Comparison of ENCODE assay signal across 1 cellular context in the genomic region with DNA sequence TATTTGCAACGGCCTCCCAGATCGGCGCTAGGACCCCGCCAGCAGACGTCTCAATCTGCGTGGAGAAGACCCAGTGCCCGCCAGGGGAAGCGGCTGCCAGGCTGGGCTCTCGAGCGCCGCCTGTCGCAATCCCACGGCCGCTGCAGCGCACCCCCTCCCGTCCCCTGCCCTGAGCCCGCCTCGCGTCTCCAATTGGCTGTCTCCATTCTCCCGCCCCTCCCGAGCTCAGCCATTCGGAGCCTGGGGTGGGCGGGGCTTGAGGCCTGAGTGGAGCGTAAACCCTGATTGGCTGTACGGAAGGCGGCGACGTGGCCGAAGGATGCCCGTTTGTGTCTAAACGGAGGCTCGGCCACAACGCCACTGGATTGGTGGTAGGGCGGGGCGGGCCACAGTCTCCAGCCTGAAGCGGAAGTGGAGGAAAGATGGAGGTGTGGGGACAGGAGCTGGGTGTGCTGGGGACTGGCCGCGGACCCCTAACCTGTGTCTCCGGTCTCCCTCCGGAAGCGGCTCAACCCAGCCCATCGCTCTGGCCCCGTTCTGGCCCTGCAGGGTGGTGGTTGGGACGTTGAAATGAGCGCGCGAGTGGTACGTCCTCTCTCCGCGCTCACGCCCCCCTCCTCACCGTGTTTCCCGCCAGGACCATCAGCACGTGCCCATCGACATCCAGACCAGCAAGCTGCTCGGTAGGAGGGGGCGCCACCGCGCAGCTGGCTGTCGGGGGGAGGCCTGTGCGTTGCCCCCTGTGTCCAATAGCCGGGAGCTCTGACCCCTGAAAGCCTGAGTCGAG.
TF ChIP-seq lines count a peak whose summit lies in the region.

A gene with protein sequence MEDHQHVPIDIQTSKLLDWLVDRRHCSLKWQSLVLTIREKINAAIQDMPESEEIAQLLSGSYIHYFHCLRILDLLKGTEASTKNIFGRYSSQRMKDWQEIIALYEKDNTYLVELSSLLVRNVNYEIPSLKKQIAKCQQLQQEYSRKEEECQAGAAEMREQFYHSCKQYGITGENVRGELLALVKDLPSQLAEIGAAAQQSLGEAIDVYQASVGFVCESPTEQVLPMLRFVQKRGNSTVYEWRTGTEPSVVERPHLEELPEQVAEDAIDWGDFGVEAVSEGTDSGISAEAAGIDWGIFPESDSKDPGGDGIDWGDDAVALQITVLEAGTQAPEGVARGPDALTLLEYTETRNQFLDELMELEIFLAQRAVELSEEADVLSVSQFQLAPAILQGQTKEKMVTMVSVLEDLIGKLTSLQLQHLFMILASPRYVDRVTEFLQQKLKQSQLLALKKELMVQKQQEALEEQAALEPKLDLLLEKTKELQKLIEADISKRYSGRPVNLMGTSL (plus strand): TSS at position 389 of the 787 bp plus-strand sequence. CDS start 34 bp downstream, at position 423.

TF ChIP-seq in GM12878, 131 proteins besides CTCF, POLR2A, EP300 and RAD21 (continued from another document and continues in another):
- TF ChIP-seq, protein P1, sequence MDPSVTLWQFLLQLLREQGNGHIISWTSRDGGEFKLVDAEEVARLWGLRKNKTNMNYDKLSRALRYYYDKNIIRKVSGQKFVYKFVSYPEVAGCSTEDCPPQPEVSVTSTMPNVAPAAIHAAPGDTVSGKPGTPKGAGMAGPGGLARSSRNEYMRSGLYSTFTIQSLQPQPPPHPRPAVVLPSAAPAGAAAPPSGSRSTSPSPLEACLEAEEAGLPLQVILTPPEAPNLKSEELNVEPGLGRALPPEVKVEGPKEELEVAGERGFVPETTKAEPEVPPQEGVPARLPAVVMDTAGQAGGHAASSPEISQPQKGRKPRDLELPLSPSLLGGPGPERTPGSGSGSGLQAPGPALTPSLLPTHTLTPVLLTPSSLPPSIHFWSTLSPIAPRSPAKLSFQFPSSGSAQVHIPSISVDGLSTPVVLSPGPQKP (IDR thresholded peaks at IDR 0.05; ENCODE audit: low read depth, low read length): peak; percentile 72
- TF ChIP-seq ATF7 (IDR thresholded peaks at IDR 0.05; ENCODE audit: low read depth) (0 out of 2 replicates have a peak, but pooled peaks have one; percentile 13), IRF4 (IDR thresholded peaks at IDR 0.05; ENCODE audit: low read depth, low read length) (no peak), SMARCA5 (IDR thresholded peaks at IDR 0.05) (peak; percentile 88), SPI1 (IDR thresholded peaks at IDR 0.05; ENCODE audit: borderline replicate concordance, insufficient read depth, low read depth, low read length) (peak; percentile 77; the same call in 1 of the 2 replicates), IKZF1 (conservative IDR thresholded peaks at IDR 0.05) (peak; percentile 66), BCL11A (IDR thresholded peaks at IDR 0.05; ENCODE audit: low read depth, low read length) (no peak), NR2C1 (IDR thresholded peaks at IDR 0.05) (no peak), HDGF (IDR thresholded peaks at IDR 0.05) (peak; percentile 99), TCF12 (IDR thresholded peaks at IDR 0.05; ENCODE audit: low read depth, low read length) (peak; percentile 62; the same call in 1 of the 2 replicates), ZZZ3 (IDR thresholded peaks at IDR 0.05; ENCODE audit: control insufficient read depth, insufficient read length, low read depth) (no peak), SIX5 (IDR thresholded peaks at IDR 0.05; ENCODE audit: low read depth, low read length, severe bottlenecking) (no peak), STAT1 (conservative IDR thresholded peaks at IDR 0.05) (peak; percentile 91; the same call in 1 of the 2 replicates), ETV6 (conservative IDR thresholded peaks at IDR 0.05 in 1 of 2, IDR thresholded peaks at IDR 0.05 in 1 of 2; ENCODE audit: borderline replicate concordance in 1 of 2, low read depth in 1 of 2) (no peak), ZNF274 (IDR thresholded peaks at IDR 0.05; ENCODE audit: insufficient read depth, insufficient read length) (no peak), SMC3 (IDR thresholded peaks at IDR 0.05; ENCODE audit: borderline replicate concordance, low read length) (peak; percentile 88), MXI1 (IDR thresholded peaks at IDR 0.05; ENCODE audit: low read depth, low read length) (peak; percentile 71), STAT3 (IDR thresholded peaks at IDR 0.05; ENCODE audit: low read depth, low read length) (no peak), YY1 (IDR thresholded peaks at IDR 0.05; ENCODE audit: low read depth, low read length) (peak; percentile 85), SMAD1 (IDR thresholded peaks at IDR 0.05; ENCODE audit: low read depth, partially characterized antibody) (no peak), CBFB (IDR thresholded peaks at IDR 0.05; ENCODE audit: low read depth) (peak; percentile 39; the same call in 1 of the 2 replicates), BACH1 (IDR thresholded peaks at IDR 0.05; ENCODE audit: borderline replicate concordance) (peak; percentile 89), RUNX3 (IDR thresholded peaks at IDR 0.05; ENCODE audit: low read length) (no peak), BMI1 (IDR thresholded peaks at IDR 0.05; ENCODE audit: borderline replicate concordance) (no peak), RCOR1 (conservative IDR thresholded peaks at IDR 0.05; ENCODE audit: low read depth, low read length) (no peak), SUZ12 (IDR thresholded peaks at IDR 0.05; ENCODE audit: unreplicated experiment) (no peak), PAX8 (IDR thresholded peaks at IDR 0.05) (no peak), HDAC6 (IDR thresholded peaks at IDR 0.05; ENCODE audit: unreplicated experiment) (no peak), NFXL1 (IDR thresholded peaks at IDR 0.05; ENCODE audit: borderline replicate concordance) (no peak), CREB1 (IDR thresholded peaks at IDR 0.05; ENCODE audit: low read depth) (peak; percentile 79), CBX3 (IDR thresholded peaks at IDR 0.05; ENCODE audit: borderline replicate concordance, low read depth) (no peak), SRF (IDR thresholded peaks at IDR 0.05; ENCODE audit: low read depth in 2 of 2, low read length in 2 of 2) (0 out of 4 replicates have a peak, but pooled peaks of 1 of the 2 experiments have one; percentile 5)
- TF ChIP-seq, protein P2, sequence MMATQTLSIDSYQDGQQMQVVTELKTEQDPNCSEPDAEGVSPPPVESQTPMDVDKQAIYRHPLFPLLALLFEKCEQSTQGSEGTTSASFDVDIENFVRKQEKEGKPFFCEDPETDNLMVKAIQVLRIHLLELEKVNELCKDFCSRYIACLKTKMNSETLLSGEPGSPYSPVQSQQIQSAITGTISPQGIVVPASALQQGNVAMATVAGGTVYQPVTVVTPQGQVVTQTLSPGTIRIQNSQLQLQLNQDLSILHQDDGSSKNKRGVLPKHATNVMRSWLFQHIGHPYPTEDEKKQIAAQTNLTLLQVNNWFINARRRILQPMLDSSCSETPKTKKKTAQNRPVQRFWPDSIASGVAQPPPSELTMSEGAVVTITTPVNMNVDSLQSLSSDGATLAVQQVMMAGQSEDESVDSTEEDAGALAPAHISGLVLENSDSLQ (IDR thresholded peaks at IDR 0.05): peak; percentile 88
- TF ChIP-seq, protein P3, sequence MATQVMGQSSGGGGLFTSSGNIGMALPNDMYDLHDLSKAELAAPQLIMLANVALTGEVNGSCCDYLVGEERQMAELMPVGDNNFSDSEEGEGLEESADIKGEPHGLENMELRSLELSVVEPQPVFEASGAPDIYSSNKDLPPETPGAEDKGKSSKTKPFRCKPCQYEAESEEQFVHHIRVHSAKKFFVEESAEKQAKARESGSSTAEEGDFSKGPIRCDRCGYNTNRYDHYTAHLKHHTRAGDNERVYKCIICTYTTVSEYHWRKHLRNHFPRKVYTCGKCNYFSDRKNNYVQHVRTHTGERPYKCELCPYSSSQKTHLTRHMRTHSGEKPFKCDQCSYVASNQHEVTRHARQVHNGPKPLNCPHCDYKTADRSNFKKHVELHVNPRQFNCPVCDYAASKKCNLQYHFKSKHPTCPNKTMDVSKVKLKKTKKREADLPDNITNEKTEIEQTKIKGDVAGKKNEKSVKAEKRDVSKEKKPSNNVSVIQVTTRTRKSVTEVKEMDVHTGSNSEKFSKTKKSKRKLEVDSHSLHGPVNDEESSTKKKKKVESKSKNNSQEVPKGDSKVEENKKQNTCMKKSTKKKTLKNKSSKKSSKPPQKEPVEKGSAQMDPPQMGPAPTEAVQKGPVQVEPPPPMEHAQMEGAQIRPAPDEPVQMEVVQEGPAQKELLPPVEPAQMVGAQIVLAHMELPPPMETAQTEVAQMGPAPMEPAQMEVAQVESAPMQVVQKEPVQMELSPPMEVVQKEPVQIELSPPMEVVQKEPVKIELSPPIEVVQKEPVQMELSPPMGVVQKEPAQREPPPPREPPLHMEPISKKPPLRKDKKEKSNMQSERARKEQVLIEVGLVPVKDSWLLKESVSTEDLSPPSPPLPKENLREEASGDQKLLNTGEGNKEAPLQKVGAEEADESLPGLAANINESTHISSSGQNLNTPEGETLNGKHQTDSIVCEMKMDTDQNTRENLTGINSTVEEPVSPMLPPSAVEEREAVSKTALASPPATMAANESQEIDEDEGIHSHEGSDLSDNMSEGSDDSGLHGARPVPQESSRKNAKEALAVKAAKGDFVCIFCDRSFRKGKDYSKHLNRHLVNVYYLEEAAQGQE (IDR thresholded peaks at IDR 0.05; ENCODE audit: low read depth, low read length): no peak
- TF ChIP-seq, protein P4, sequence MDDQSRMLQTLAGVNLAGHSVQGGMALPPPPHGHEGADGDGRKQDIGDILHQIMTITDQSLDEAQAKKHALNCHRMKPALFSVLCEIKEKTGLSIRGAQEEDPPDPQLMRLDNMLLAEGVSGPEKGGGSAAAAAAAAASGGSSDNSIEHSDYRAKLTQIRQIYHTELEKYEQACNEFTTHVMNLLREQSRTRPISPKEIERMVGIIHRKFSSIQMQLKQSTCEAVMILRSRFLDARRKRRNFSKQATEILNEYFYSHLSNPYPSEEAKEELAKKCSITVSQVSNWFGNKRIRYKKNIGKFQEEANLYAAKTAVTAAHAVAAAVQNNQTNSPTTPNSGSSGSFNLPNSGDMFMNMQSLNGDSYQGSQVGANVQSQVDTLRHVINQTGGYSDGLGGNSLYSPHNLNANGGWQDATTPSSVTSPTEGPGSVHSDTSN (IDR thresholded peaks at IDR 0.05; ENCODE audit: insufficient replicate concordance, low read depth, low read length): no peak
- TF ChIP-seq, protein P5, sequence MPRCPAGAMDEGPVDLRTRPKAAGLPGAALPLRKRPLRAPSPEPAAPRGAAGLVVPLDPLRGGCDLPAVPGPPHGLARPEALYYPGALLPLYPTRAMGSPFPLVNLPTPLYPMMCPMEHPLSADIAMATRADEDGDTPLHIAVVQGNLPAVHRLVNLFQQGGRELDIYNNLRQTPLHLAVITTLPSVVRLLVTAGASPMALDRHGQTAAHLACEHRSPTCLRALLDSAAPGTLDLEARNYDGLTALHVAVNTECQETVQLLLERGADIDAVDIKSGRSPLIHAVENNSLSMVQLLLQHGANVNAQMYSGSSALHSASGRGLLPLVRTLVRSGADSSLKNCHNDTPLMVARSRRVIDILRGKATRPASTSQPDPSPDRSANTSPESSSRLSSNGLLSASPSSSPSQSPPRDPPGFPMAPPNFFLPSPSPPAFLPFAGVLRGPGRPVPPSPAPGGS (IDR thresholded peaks at IDR 0.05; ENCODE audit: borderline replicate concordance, insufficient read depth, low read depth, low read length, poor library complexity, severe bottlenecking): no peak
- TF ChIP-seq, protein P6, sequence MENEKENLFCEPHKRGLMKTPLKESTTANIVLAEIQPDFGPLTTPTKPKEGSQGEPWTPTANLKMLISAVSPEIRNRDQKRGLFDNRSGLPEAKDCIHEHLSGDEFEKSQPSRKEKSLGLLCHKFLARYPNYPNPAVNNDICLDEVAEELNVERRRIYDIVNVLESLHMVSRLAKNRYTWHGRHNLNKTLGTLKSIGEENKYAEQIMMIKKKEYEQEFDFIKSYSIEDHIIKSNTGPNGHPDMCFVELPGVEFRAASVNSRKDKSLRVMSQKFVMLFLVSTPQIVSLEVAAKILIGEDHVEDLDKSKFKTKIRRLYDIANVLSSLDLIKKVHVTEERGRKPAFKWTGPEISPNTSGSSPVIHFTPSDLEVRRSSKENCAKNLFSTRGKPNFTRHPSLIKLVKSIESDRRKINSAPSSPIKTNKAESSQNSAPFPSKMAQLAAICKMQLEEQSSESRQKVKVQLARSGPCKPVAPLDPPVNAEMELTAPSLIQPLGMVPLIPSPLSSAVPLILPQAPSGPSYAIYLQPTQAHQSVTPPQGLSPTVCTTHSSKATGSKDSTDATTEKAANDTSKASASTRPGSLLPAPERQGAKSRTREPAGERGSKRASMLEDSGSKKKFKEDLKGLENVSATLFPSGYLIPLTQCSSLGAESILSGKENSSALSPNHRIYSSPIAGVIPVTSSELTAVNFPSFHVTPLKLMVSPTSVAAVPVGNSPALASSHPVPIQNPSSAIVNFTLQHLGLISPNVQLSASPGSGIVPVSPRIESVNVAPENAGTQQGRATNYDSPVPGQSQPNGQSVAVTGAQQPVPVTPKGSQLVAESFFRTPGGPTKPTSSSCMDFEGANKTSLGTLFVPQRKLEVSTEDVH (IDR thresholded peaks at IDR 0.05; ENCODE audit: low read depth, partially characterized antibody): peak; percentile 93
- TF ChIP-seq, protein P7, sequence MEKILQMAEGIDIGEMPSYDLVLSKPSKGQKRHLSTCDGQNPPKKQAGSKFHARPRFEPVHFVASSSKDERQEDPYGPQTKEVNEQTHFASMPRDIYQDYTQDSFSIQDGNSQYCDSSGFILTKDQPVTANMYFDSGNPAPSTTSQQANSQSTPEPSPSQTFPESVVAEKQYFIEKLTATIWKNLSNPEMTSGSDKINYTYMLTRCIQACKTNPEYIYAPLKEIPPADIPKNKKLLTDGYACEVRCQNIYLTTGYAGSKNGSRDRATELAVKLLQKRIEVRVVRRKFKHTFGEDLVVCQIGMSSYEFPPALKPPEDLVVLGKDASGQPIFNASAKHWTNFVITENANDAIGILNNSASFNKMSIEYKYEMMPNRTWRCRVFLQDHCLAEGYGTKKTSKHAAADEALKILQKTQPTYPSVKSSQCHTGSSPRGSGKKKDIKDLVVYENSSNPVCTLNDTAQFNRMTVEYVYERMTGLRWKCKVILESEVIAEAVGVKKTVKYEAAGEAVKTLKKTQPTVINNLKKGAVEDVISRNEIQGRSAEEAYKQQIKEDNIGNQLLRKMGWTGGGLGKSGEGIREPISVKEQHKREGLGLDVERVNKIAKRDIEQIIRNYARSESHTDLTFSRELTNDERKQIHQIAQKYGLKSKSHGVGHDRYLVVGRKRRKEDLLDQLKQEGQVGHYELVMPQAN (conservative IDR thresholded peaks at IDR 0.05): peak; percentile 95
- TF ChIP-seq, protein P8, sequence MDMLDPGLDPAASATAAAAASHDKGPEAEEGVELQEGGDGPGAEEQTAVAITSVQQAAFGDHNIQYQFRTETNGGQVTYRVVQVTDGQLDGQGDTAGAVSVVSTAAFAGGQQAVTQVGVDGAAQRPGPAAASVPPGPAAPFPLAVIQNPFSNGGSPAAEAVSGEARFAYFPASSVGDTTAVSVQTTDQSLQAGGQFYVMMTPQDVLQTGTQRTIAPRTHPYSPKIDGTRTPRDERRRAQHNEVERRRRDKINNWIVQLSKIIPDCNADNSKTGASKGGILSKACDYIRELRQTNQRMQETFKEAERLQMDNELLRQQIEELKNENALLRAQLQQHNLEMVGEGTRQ (IDR thresholded peaks at IDR 0.05; ENCODE audit: borderline replicate concordance, low read depth, low read length): no peak
